ENCODE assay signal across 2 cellular contexts in the genomic region with DNA sequence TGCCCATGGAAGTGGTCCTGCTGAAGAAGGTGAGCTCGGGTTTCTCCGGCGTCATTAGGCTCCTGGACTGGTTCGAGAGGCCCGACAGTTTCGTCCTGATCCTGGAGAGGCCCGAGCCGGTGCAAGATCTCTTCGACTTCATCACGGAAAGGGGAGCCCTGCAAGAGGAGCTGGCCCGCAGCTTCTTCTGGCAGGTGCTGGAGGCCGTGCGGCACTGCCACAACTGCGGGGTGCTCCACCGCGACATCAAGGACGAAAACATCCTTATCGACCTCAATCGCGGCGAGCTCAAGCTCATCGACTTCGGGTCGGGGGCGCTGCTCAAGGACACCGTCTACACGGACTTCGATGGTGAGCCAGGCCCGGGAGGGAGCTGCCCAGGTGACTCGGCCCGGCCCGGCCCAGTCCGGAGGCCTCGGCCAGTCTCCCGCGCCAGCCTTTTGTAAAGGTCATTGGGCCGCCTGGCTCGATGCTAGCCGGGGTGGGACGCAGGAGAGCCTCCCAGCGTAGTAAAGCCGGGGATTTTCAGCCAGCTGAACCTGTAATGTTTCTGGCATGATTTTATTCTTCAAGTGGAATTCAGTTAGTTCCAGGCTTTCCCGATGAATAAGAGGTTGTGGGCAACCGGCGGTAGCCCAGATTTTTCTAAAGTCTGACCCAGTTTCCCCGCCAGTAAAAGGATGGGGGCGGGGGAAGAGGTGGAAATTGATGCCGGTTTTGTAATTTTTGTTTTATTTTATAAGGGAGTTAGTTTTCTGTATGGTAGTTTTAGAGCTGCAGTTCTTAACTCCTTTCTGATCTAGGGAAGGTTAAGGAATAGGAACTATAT.
TF ChIP-seq lines count a peak whose summit lies in the region.

No MANE protein-coding gene starts in this region.

TF ChIP-seq in HepG2, 621 proteins besides CTCF, POLR2A, EP300 and RAD21 (continues in another document):
- peak; percentile 19; the same call in 1 of the 2 replicates for TF ChIP-seq ZNF607 (CRISPR knock-in tag; IDR thresholded peaks at IDR 0.05; ENCODE audit: borderline replicate concordance)
- TF ChIP-seq SRSF9 (IDR thresholded peaks at IDR 0.05; ENCODE audit: borderline replicate concordance, insufficient read depth, low read depth, low read length, poor library complexity, severe bottlenecking), result no peak
- peak; percentile 74 for TF ChIP-seq ZNF850 (CRISPR knock-in tag; conservative IDR thresholded peaks at IDR 0.05)
- TF ChIP-seq IRF2 (CRISPR knock-in tag; IDR thresholded peaks at IDR 0.05), result peak; percentile 25; the same call in 1 of the 2 replicates
- TF ChIP-seq, protein P1, sequence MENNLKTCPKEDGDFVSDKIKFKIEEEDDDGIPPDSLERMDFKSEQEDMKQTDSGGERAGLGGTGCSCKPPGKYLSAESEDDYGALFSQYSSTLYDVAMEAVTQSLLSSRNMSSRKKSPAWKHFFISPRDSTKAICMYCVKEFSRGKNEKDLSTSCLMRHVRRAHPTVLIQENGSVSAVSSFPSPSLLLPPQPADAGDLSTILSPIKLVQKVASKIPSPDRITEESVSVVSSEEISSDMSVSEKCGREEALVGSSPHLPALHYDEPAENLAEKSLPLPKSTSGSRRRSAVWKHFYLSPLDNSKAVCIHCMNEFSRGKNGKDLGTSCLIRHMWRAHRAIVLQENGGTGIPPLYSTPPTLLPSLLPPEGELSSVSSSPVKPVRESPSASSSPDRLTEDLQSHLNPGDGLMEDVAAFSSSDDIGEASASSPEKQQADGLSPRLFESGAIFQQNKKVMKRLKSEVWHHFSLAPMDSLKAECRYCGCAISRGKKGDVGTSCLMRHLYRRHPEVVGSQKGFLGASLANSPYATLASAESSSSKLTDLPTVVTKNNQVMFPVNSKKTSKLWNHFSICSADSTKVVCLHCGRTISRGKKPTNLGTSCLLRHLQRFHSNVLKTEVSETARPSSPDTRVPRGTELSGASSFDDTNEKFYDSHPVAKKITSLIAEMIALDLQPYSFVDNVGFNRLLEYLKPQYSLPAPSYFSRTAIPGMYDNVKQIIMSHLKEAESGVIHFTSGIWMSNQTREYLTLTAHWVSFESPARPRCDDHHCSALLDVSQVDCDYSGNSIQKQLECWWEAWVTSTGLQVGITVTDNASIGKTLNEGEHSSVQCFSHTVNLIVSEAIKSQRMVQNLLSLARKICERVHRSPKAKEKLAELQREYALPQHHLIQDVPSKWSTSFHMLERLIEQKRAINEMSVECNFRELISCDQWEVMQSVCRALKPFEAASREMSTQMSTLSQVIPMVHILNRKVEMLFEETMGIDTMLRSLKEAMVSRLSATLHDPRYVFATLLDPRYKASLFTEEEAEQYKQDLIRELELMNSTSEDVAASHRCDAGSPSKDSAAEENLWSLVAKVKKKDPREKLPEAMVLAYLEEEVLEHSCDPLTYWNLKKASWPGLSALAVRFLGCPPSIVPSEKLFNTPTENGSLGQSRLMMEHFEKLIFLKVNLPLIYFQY (CRISPR knock-in tag; IDR thresholded peaks at IDR 0.05; ENCODE audit: borderline replicate concordance), result peak; percentile 81
- TF ChIP-seq NKX3-1 (CRISPR knock-in tag; IDR thresholded peaks at IDR 0.05), result no peak; the same call in 1 of the 2 replicates
- TF ChIP-seq KLF15 (CRISPR knock-in tag; IDR thresholded peaks at IDR 0.05; ENCODE audit: borderline replicate concordance), result no peak
- TF ChIP-seq PAX8 (CRISPR knock-in tag; IDR thresholded peaks at IDR 0.05; ENCODE audit: borderline replicate concordance), result peak; percentile 49; the same call in 1 of the 2 replicates
- TF ChIP-seq YEATS2 (CRISPR knock-in tag; IDR thresholded peaks at IDR 0.05; ENCODE audit: borderline replicate concordance), result 0 out of 2 replicates have a peak, but pooled peaks have one; percentile 20
- TF ChIP-seq ZNF451 (CRISPR knock-in tag; IDR thresholded peaks at IDR 0.05), result peak; percentile 70; the same call in 1 of the 2 replicates
- TF ChIP-seq BHLHE40 (IDR thresholded peaks at IDR 0.05; ENCODE audit: low read length), result no peak
- TF ChIP-seq, protein P2, sequence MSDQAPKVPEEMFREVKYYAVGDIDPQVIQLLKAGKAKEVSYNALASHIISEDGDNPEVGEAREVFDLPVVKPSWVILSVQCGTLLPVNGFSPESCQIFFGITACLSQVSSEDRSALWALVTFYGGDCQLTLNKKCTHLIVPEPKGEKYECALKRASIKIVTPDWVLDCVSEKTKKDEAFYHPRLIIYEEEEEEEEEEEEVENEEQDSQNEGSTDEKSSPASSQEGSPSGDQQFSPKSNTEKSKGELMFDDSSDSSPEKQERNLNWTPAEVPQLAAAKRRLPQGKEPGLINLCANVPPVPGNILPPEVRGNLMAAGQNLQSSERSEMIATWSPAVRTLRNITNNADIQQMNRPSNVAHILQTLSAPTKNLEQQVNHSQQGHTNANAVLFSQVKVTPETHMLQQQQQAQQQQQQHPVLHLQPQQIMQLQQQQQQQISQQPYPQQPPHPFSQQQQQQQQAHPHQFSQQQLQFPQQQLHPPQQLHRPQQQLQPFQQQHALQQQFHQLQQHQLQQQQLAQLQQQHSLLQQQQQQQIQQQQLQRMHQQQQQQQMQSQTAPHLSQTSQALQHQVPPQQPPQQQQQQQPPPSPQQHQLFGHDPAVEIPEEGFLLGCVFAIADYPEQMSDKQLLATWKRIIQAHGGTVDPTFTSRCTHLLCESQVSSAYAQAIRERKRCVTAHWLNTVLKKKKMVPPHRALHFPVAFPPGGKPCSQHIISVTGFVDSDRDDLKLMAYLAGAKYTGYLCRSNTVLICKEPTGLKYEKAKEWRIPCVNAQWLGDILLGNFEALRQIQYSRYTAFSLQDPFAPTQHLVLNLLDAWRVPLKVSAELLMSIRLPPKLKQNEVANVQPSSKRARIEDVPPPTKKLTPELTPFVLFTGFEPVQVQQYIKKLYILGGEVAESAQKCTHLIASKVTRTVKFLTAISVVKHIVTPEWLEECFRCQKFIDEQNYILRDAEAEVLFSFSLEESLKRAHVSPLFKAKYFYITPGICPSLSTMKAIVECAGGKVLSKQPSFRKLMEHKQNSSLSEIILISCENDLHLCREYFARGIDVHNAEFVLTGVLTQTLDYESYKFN (CRISPR knock-in tag; conservative IDR thresholded peaks at IDR 0.05), result peak; percentile 20; the same call in 1 of the 2 replicates
- TF ChIP-seq, protein P3, sequence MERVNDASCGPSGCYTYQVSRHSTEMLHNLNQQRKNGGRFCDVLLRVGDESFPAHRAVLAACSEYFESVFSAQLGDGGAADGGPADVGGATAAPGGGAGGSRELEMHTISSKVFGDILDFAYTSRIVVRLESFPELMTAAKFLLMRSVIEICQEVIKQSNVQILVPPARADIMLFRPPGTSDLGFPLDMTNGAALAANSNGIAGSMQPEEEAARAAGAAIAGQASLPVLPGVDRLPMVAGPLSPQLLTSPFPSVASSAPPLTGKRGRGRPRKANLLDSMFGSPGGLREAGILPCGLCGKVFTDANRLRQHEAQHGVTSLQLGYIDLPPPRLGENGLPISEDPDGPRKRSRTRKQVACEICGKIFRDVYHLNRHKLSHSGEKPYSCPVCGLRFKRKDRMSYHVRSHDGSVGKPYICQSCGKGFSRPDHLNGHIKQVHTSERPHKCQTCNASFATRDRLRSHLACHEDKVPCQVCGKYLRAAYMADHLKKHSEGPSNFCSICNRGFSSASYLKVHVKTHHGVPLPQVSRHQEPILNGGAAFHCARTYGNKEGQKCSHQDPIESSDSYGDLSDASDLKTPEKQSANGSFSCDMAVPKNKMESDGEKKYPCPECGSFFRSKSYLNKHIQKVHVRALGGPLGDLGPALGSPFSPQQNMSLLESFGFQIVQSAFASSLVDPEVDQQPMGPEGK (CRISPR knock-in tag; IDR thresholded peaks at IDR 0.05), result no peak
- TF ChIP-seq ZNF441 (CRISPR knock-in tag; IDR thresholded peaks at IDR 0.05; ENCODE audit: borderline replicate concordance), result no peak
- peak; percentile 47; the same call in 1 of the 2 replicates for TF ChIP-seq SMAD1 (CRISPR knock-in tag; IDR thresholded peaks at IDR 0.05; ENCODE audit: borderline replicate concordance, low read depth)
- no peak for TF ChIP-seq KAT8 (CRISPR knock-in tag; IDR thresholded peaks at IDR 0.05)
- TF ChIP-seq ZNF670 (CRISPR knock-in tag; IDR thresholded peaks at IDR 0.05; ENCODE audit: borderline replicate concordance), result peak; percentile 80
- no peak for TF ChIP-seq JUND (CRISPR knock-in tag; IDR thresholded peaks at IDR 0.05)

TF ChIP-seq in HEK293T, 16 proteins besides CTCF, POLR2A, EP300 and RAD21:
- TF ChIP-seq ARNT (IDR thresholded peaks at IDR 0.05) (no peak), BHLHE40 (IDR thresholded peaks at IDR 0.05; ENCODE audit: borderline replicate concordance) (no peak), FOXM1 (IDR thresholded peaks at IDR 0.05; ENCODE audit: borderline replicate concordance) (no peak), FOXA1 (IDR thresholded peaks at IDR 0.05) (no peak), NFRKB (IDR thresholded peaks at IDR 0.05) (no peak), ELF4 (IDR thresholded peaks at IDR 0.05) (no peak), SUZ12 (IDR thresholded peaks at IDR 0.05) (no peak), TARDBP (IDR thresholded peaks at IDR 0.05) (no peak), LEF1 (IDR thresholded peaks at IDR 0.05; ENCODE audit: borderline replicate concordance) (no peak), L3MBTL2 (conservative IDR thresholded peaks at IDR 0.05) (no peak; the same call in 1 of the 2 replicates), SP1 (IDR thresholded peaks at IDR 0.05) (no peak), HDGF (IDR thresholded peaks at IDR 0.05; ENCODE audit: borderline replicate concordance) (no peak), ZNF384 (IDR thresholded peaks at IDR 0.05) (no peak), CTBP1 (IDR thresholded peaks at IDR 0.05; ENCODE audit: borderline replicate concordance) (no peak), FOXK2 (IDR thresholded peaks at IDR 0.05) (no peak)
- TF ChIP-seq, protein P4, sequence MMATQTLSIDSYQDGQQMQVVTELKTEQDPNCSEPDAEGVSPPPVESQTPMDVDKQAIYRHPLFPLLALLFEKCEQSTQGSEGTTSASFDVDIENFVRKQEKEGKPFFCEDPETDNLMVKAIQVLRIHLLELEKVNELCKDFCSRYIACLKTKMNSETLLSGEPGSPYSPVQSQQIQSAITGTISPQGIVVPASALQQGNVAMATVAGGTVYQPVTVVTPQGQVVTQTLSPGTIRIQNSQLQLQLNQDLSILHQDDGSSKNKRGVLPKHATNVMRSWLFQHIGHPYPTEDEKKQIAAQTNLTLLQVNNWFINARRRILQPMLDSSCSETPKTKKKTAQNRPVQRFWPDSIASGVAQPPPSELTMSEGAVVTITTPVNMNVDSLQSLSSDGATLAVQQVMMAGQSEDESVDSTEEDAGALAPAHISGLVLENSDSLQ (IDR thresholded peaks at IDR 0.05), result no peak
